23 cellular contexts compared by ENCODE assay signal in genomic region chr2:86788172-86788571, GRCh38. TPM values are rescaled to one million over a fixed set of nuclear protein-coding genes. Genes with fewer than 3 reads are reported as not detected.
DNase-seq lines count a peak whose midpoint lies in the region; ATAC-seq and TF ChIP-seq lines count a peak whose summit lies in the region.
"Had no signal": no experiment of that assay in that cellular context is flagged by ENCODE, and none has a peak within 500 bp of the region (broad histone marks: within the 10 kb centered on the region; RNA-seq: fewer than 3 reads in every experiment).

No MANE protein-coding gene starts in this region.

- H3K4me3 Mint-ChIP-seq in activated CD8-positive, alpha-beta T cell treated with anti-CD3 and anti-CD28 coated beads, Interleukin-2, amount 10 ng/mL, durations not matched to agents 7 days and 5 days: peak overlapping the region; percentile 95
- H3K4me3 Mint-ChIP-seq in stimulated activated effector memory CD8-positive, alpha-beta T cell treated with anti-CD3 and anti-CD28 coated beads, Interleukin-12 subunit alpha, Interleukin-12 subunit beta, amount 100 ng/mL, for 72 hours: peak overlapping the region; percentile 83
- H3K4me3 Mint-ChIP-seq: memory B cell had no signal

- H3K4me1 ChIP-seq in tibial artery: peaks cover 0 to 45% (median 30%) of the 10 kb centered on the region in 4 donors

- POLR2A ChIA-PET in activated CD8-positive, alpha-beta T cell treated with anti-CD3 and anti-CD28 coated beads, Interleukin-2, amount 10 ng/mL, durations not matched to agents 7 days and 5 days (lab: Charles Lee): interaction anchor here (0.6 to 7.9 kb wide), 6 partner anchors 8 to 1461 kb away, joined by 3 to 164 read pairs (median 3); no protein-coding TSS in a partner anchor

- H3K27me3 Mint-ChIP-seq in activated CD8-positive, alpha-beta T cell treated with anti-CD3 and anti-CD28 coated beads, Interleukin-2, amount 10 ng/mL, durations not matched to agents 7 days and 5 days (ENCODE audit: low read depth): no peaks in the 10 kb centered on the region

- H3K4me3 ChIP-seq in tibial artery: no peak overlapping the region
- H3K4me3 ChIP-seq: BLaER1 treated with 17β-estradiol and CSF1 and Interleukin-3, amounts not matched to agents 10 nM and 100 nM had no signal

- peaks cover 81% of the 10 kb centered on the region for H3K36me3 Mint-ChIP-seq in activated CD8-positive, alpha-beta T cell treated with anti-CD3 and anti-CD28 coated beads, Interleukin-2, amount 10 ng/mL, durations not matched to agents 7 days and 5 days (ENCODE audit: low read depth)
- peaks cover 82% of the 10 kb centered on the region for H3K36me3 Mint-ChIP-seq in stimulated activated effector memory CD8-positive, alpha-beta T cell treated with anti-CD3 and anti-CD28 coated beads, Interleukin-12 subunit alpha, Interleukin-12 subunit beta, amount 100 ng/mL, for 72 hours
- H3K36me3 Mint-ChIP-seq: memory B cell had no signal

- peak overlapping the region; percentile 99 for H3K27ac Mint-ChIP-seq in activated CD8-positive, alpha-beta T cell treated with anti-CD3 and anti-CD28 coated beads, Interleukin-2, amount 10 ng/mL, durations not matched to agents 7 days and 5 days
- H3K27ac Mint-ChIP-seq in stimulated activated effector memory CD8-positive, alpha-beta T cell treated with anti-CD3 and anti-CD28 coated beads, Interleukin-12 subunit alpha, Interleukin-12 subunit beta, amount 100 ng/mL, for 72 hours: peak overlapping the region; percentile 88
- H3K27ac Mint-ChIP-seq: memory B cell, nephron had no signal

- TF ChIP-seq CTCF in tibial artery (IDR thresholded peaks at IDR 0.05): no peak

- H3K27me3 ChIP-seq in tibial artery: peaks cover 3 to 48% of the 10 kb centered on the region in 2 donors

- H3K27ac ChIP-seq in tibial artery: no peak overlapping the region
- H3K27ac ChIP-seq: BLaER1 treated with 17β-estradiol and CSF1 and Interleukin-3, amounts not matched to agents 10 nM and 100 nM had no signal

- H3K36me3 ChIP-seq in tibial artery: no peaks in the 10 kb centered on the region
- H3K36me3 ChIP-seq: BLaER1 treated with 17β-estradiol and CSF1 and Interleukin-3, amounts not matched to agents 10 nM and 100 nM; vagina had no signal

- peak; percentile 35 for DNase-seq in NCI-H1105 (lab: John Stamatoyannopoulos, UW)
- DNase-seq in NCI-H1105 treated with DMSO at 0.1 percent for 48 hours (lab: John Stamatoyannopoulos, UW): no peak
- no peak for DNase-seq in activated CD8-positive, alpha-beta T cell treated with anti-CD3 and anti-CD28 coated beads, Interleukin-2, amount 10 ng/mL, durations not matched to agents 7 days and 5 days
- peak; percentile 65 for DNase-seq in left cardiac atrium
- no peak for DNase-seq in stimulated activated effector memory CD8-positive, alpha-beta T cell treated with anti-CD3 and anti-CD28 coated beads, Interleukin-12 subunit alpha, Interleukin-12 subunit beta, amount 100 ng/mL, for 72 hours (ENCODE audit: low spot score in 2 of 2)
- DNase-seq in UCSD-AML1 (lab: John Stamatoyannopoulos, UW; ENCODE audit: unreplicated experiment): no peak
- DNase-seq in cerebellar cortex (ENCODE audit: low spot score): no peak
- no peak for DNase-seq in tibial artery
- DNase-seq: activated CD4-positive, alpha-beta T cell treated with anti-CD3 and anti-CD28 coated beads for 1 hour; activated gamma-delta T cell; GF-D8; HCEC 1CT; IMR-90; islet precursor cell; NCI-H187 treated with DMSO at 0.1 percent for 48 hours; T-helper 9 cell had no signal

- CTCF ChIA-PET in activated CD8-positive, alpha-beta T cell treated with anti-CD3 and anti-CD28 coated beads, Interleukin-2, amount 10 ng/mL, durations not matched to agents 7 days and 5 days (lab: Charles Lee): interaction anchor here (1.3 to 19.7 kb wide), 2 partner anchors 19 to 23 kb away, joined by 4 to 243 read pairs; no protein-coding TSS in a partner anchor

- H3K9me3 Mint-ChIP-seq in activated CD8-positive, alpha-beta T cell treated with anti-CD3 and anti-CD28 coated beads, Interleukin-2, amount 10 ng/mL, durations not matched to agents 7 days and 5 days (ENCODE audit: insufficient read depth): no peaks in the 10 kb centered on the region
- H3K9me3 Mint-ChIP-seq in stimulated activated effector memory CD8-positive, alpha-beta T cell treated with anti-CD3 and anti-CD28 coated beads, Interleukin-12 subunit alpha, Interleukin-12 subunit beta, amount 100 ng/mL, for 72 hours: no peaks in the 10 kb centered on the region
- H3K9me3 Mint-ChIP-seq: memory B cell had no signal

- intact Hi-C loops in left cardiac atrium (cut with DNase I) (no loop called here), tibial artery (cut with DNase I; ENCODE audit: low total_unique reads) (no loop called here)

- peaks cover 63% of the 10 kb centered on the region for H3K4me1 Mint-ChIP-seq in activated CD8-positive, alpha-beta T cell treated with anti-CD3 and anti-CD28 coated beads, Interleukin-2, amount 10 ng/mL, durations not matched to agents 7 days and 5 days (ENCODE audit: low read depth)
- H3K4me1 Mint-ChIP-seq in stimulated activated effector memory CD8-positive, alpha-beta T cell treated with anti-CD3 and anti-CD28 coated beads, Interleukin-12 subunit alpha, Interleukin-12 subunit beta, amount 100 ng/mL, for 72 hours: peaks cover 69% of the 10 kb centered on the region

- ATAC-seq in activated CD8-positive, alpha-beta T cell treated with anti-CD3 and anti-CD28 coated beads, Interleukin-2, amount 10 ng/mL, durations not matched to agents 7 days and 5 days: no peak
- ATAC-seq in left cardiac atrium: peak; percentile 73 to 78
- ATAC-seq in stimulated activated effector memory CD8-positive, alpha-beta T cell treated with anti-CD3 and anti-CD28 coated beads, Interleukin-12 subunit alpha, Interleukin-12 subunit beta, amount 100 ng/mL, for 72 hours: no peak

- no peaks in the 10 kb centered on the region for H3K9me3 ChIP-seq in tibial artery
- H3K9me3 ChIP-seq: SK-N-SH, vagina had no signal

RNA-seq across cellular contexts. Expression of gene CD8A, which starts 2.5 kb away (rescaled TPM):
- 100 to 1,000 TPM; 667 to 675 TPM for total RNA-seq in activated CD8-positive, alpha-beta T cell treated with anti-CD3 and anti-CD28 coated beads, Interleukin-2, amount 10 ng/mL, durations not matched to agents 7 days and 5 days
- total RNA-seq in left cardiac atrium: 1 to 10 TPM; 2.8 to 4.4 TPM
- total RNA-seq: chondrocyte, IMR-90, MCF 10A had no signal

Comparison
In these comparisons a context has a peak if more than half of its experiments do, and no peak if none do; other contexts are left out.
1. DNase-seq: peak in NCI-H1105 (single experiment) and left cardiac atrium (single experiment); none in NCI-H1105 treated with DMSO at 0.1 percent for 48 hours (single experiment), activated CD8-positive, alpha-beta T cell treated with anti-CD3 and anti-CD28 coated beads, Interleukin-2, amount 10 ng/mL, durations not matched to agents 7 days and 5 days (single experiment), stimulated activated effector memory CD8-positive, alpha-beta T cell treated with anti-CD3 and anti-CD28 coated beads, Interleukin-12 subunit alpha, Interleukin-12 subunit beta, amount 100 ng/mL, for 72 hours (0 of 2), UCSD-AML1 (single experiment), cerebellar cortex (single experiment) and tibial artery (0 of 2).
2. ATAC-seq: peak in left cardiac atrium (2 of 2); none in activated CD8-positive, alpha-beta T cell treated with anti-CD3 and anti-CD28 coated beads, Interleukin-2, amount 10 ng/mL, durations not matched to agents 7 days and 5 days (single experiment) and stimulated activated effector memory CD8-positive, alpha-beta T cell treated with anti-CD3 and anti-CD28 coated beads, Interleukin-12 subunit alpha, Interleukin-12 subunit beta, amount 100 ng/mL, for 72 hours (single experiment).
3. RNA of gene CD8A, which starts 2.5 kb away (total RNA-seq): 667 to 675 TPM in activated CD8-positive, alpha-beta T cell treated with anti-CD3 and anti-CD28 coated beads, Interleukin-2, amount 10 ng/mL, durations not matched to agents 7 days and 5 days; 2.8 to 4.4 TPM in left cardiac atrium; every median in the first group is over 100 times any median in the second.